11 cellular contexts compared by ENCODE assay signal in genomic region chr7:137754076-137754851, GRCh38.
DNase-seq lines count a peak whose midpoint lies in the region; ATAC-seq and TF ChIP-seq lines count a peak whose summit lies in the region.
"Had no signal": no experiment of that assay in that cellular context is flagged by ENCODE, and none has a peak within 500 bp of the region (broad histone marks: within the 10 kb centered on the region; RNA-seq: fewer than 3 reads in every experiment).

No MANE protein-coding gene starts in this region.

- no peaks in the 10 kb centered on the region for H3K9me3 ChIP-seq in HUES64 (ENCODE audit: insufficient read depth, low read depth, low read length)
- no peaks in the 10 kb centered on the region for H3K9me3 ChIP-seq in neuronal stem cell (replicated peaks in 1 of 2; ENCODE audit: control insufficient read depth in 2 of 2, insufficient read depth in 1 of 2, low read depth in 1 of 2, low read length in 2 of 2)
- H3K9me3 ChIP-seq in effector memory CD4-positive, alpha-beta T cell (ENCODE audit: control insufficient read depth, low read length): no peaks in the 10 kb centered on the region
- H3K9me3 ChIP-seq in trophoblast cell (ENCODE audit: insufficient read depth, low read depth, low read length): no peaks in the 10 kb centered on the region
- H3K9me3 ChIP-seq: right lobe of liver had no signal

- no peak overlapping the region for H3K4me3 Mint-ChIP-seq in activated naive CD8-positive, alpha-beta T cell treated with anti-CD3 and anti-CD28 coated beads, Interleukin-2, amount 50 U/mL, for 24 hours

- peaks cover 13% of the 10 kb centered on the region for H3K27me3 Mint-ChIP-seq in activated naive CD8-positive, alpha-beta T cell treated with anti-CD3 and anti-CD28 coated beads, Interleukin-2, amount 50 U/mL, for 24 hours

- no peaks in the 10 kb centered on the region for H3K79me2 ChIP-seq in trophoblast cell (ENCODE audit: control insufficient read depth, insufficient read depth, low read length, poor library complexity)

- H3K18ac ChIP-seq in neuronal stem cell (ENCODE audit: low read length): peak overlapping the region; percentile 2
- H3K18ac ChIP-seq in trophoblast cell (ENCODE audit: low read length): no peak overlapping the region

- H3K27ac ChIP-seq in HUES64 (ENCODE audit: low read depth, low read length) (no peak overlapping the region; the same call in 1 of the 2 replicates), caudate nucleus (ENCODE audit: low read depth, low read length) (no peak overlapping the region), neuronal stem cell (replicated peaks; ENCODE audit: low read length) (peak overlapping the region; percentile 6), trophoblast cell (ENCODE audit: low read depth, low read length) (no peak overlapping the region), foreskin keratinocyte (no peak overlapping the region)
- H3K27ac ChIP-seq in effector memory CD4-positive, alpha-beta T cell (ENCODE audit: insufficient read depth, low read length, poor library complexity, severe bottlenecking): no peak overlapping the region
- H3K27ac ChIP-seq: right lobe of liver had no signal

- H4K8ac ChIP-seq in neuronal stem cell (ENCODE audit: low read depth, low read length) (no peak overlapping the region), trophoblast cell (ENCODE audit: low read depth, low read length) (no peak overlapping the region)

- H3K27me3 ChIP-seq in HUES64 (ENCODE audit: insufficient read depth, low read length) (no peaks in the 10 kb centered on the region), neuronal stem cell (ENCODE audit: control insufficient read depth in 3 of 3, insufficient read depth in 3 of 3, low read depth in 1 of 3, low read length in 3 of 3) (no peaks in the 10 kb centered on the region), trophoblast cell (ENCODE audit: insufficient read depth, low read length) (no peaks in the 10 kb centered on the region), foreskin keratinocyte (peaks cover 12% of the 10 kb centered on the region)
- no peaks in the 10 kb centered on the region for H3K27me3 ChIP-seq in effector memory CD4-positive, alpha-beta T cell (replicated peaks; ENCODE audit: control insufficient read depth, insufficient read depth, low read length, poor library complexity, severe bottlenecking)
- H3K27me3 ChIP-seq: right lobe of liver had no signal

- H3K14ac ChIP-seq in neuronal stem cell (ENCODE audit: low read length): no peak overlapping the region
- H3K14ac ChIP-seq in trophoblast cell (ENCODE audit: low read length): no peak overlapping the region

- H3K79me1 ChIP-seq in neuronal stem cell (ENCODE audit: low read depth, low read length): no peaks in the 10 kb centered on the region
- H3K79me1 ChIP-seq in trophoblast cell (ENCODE audit: low read length): no peaks in the 10 kb centered on the region

- H3K36me3 Mint-ChIP-seq in activated naive CD8-positive, alpha-beta T cell treated with anti-CD3 and anti-CD28 coated beads, Interleukin-2, amount 50 U/mL, for 24 hours (ENCODE audit: low read depth): no peaks in the 10 kb centered on the region

- H4K91ac ChIP-seq in neuronal stem cell (ENCODE audit: low read depth, low read length, poor library complexity) (no peak overlapping the region), trophoblast cell (ENCODE audit: low read depth, low read length) (no peak overlapping the region)

- no peak overlapping the region for H4K12ac ChIP-seq in trophoblast cell (ENCODE audit: low read depth, low read length)

- WGBS in HUES64: 17% methylated on average over 10 of the region's 10 CpGs
- WGBS in neuronal stem cell (ENCODE audit: extremely low coverage in 2 of 2, insufficient read length in 2 of 2, insufficient replicate concordance in 1 of 2), 2 donors: no CpG with 5 or more reads among the region's 10 CpGs
- no CpG with 5 or more reads among the region's 10 CpGs for WGBS in trophoblast cell (ENCODE audit: extremely low coverage, insufficient coverage, insufficient read length)

- peak; percentile 9 for DNase-seq in Caki2 (ENCODE audit: low read depth)
- peak in 45 of 61 donors; percentile 13 to 92 (median 53) for DNase-seq in caudate nucleus (lab: John Stamatoyannopoulos, UW)
- DNase-seq in neuronal stem cell (ENCODE audit: low spot score): no peak
- DNase-seq in effector memory CD4-positive, alpha-beta T cell: no peak
- no peak for DNase-seq in trophoblast cell
- no peak for DNase-seq in activated naive CD8-positive, alpha-beta T cell treated with anti-CD3 and anti-CD28 coated beads, Interleukin-2, amount 50 U/mL, for 24 hours
- no peak for DNase-seq in foreskin keratinocyte
- DNase-seq: activated effector memory CD4-positive, alpha-beta T cell treated with Interleukin-2 at 50 U/mL for 16 hours; foreskin melanocyte; right lobe of liver had no signal

- H3K27ac Mint-ChIP-seq in activated naive CD8-positive, alpha-beta T cell treated with anti-CD3 and anti-CD28 coated beads, Interleukin-2, amount 50 U/mL, for 24 hours: no peak overlapping the region

- H3K36me3 ChIP-seq in HUES64 (ENCODE audit: insufficient read depth, low read length) (no peaks in the 10 kb centered on the region), neuronal stem cell (replicated peaks in 1 of 2; ENCODE audit: control insufficient read depth in 2 of 2, insufficient read depth in 2 of 2, low read length in 2 of 2) (no peaks in the 10 kb centered on the region), trophoblast cell (ENCODE audit: control insufficient read depth in 1 of 2, insufficient read depth in 2 of 2, low read length in 2 of 2) (no peaks in the 10 kb centered on the region)
- H3K36me3 ChIP-seq in effector memory CD4-positive, alpha-beta T cell (ENCODE audit: control insufficient read depth, insufficient read depth, low read length): no peaks in the 10 kb centered on the region
- H3K36me3 ChIP-seq: right lobe of liver had no signal

- no peaks in the 10 kb centered on the region for H3K9me3 Mint-ChIP-seq in activated naive CD8-positive, alpha-beta T cell treated with anti-CD3 and anti-CD28 coated beads, Interleukin-2, amount 50 U/mL, for 24 hours

- H2AFZ ChIP-seq in neuronal stem cell (ENCODE audit: low read length) (peak overlapping the region; percentile 71), trophoblast cell (ENCODE audit: insufficient read depth, low read length, poor library complexity) (no peak overlapping the region)

- in situ Hi-C loops in Caki2 (cut with HindIII; ENCODE audit: low pct_unique_long_range_greater_than_20kb, low sequenced_read_pairs): no loop called here

- ATAC-seq in activated naive CD8-positive, alpha-beta T cell treated with anti-CD3 and anti-CD28 coated beads, Interleukin-2, amount 50 U/mL, for 24 hours: no peak
- ATAC-seq in foreskin keratinocyte: no peak
- ATAC-seq: right lobe of liver had no signal

- H2BK12ac ChIP-seq in neuronal stem cell (ENCODE audit: low read length): no peak overlapping the region
- H2BK12ac ChIP-seq in trophoblast cell (ENCODE audit: low read length): no peak overlapping the region

- H3K4ac ChIP-seq in neuronal stem cell (ENCODE audit: low read length) (no peak overlapping the region), trophoblast cell (ENCODE audit: low read depth, low read length) (no peak overlapping the region)

- no peak overlapping the region for H2BK120ac ChIP-seq in neuronal stem cell (ENCODE audit: low read depth, low read length)
- H2BK120ac ChIP-seq in trophoblast cell (ENCODE audit: insufficient read depth, low read length, poor library complexity): no peak overlapping the region

- H2AK5ac ChIP-seq in neuronal stem cell (ENCODE audit: low read depth, low read length) (no peak overlapping the region), trophoblast cell (ENCODE audit: low read length) (no peak overlapping the region)

- H3K4me2 ChIP-seq in neuronal stem cell (ENCODE audit: insufficient read depth, low read length, poor library complexity, severe bottlenecking): peak overlapping the region; percentile 37
- no peak overlapping the region for H3K4me2 ChIP-seq in trophoblast cell (ENCODE audit: low read length)

- H3K4me1 ChIP-seq in HUES64 (ENCODE audit: insufficient read depth, low read length) (peaks cover 32% of the 10 kb centered on the region), neuronal stem cell (ENCODE audit: control insufficient read depth in 2 of 2, insufficient read depth in 1 of 2, low read depth in 1 of 2, low read length in 2 of 2) (peaks cover 17 to 19% of the 10 kb centered on the region in 2 donors), trophoblast cell (ENCODE audit: control insufficient read depth in 1 of 2, insufficient read depth in 2 of 2, low read length in 2 of 2) (no peaks in the 10 kb centered on the region), foreskin keratinocyte (no peaks in the 10 kb centered on the region)
- H3K4me1 ChIP-seq in effector memory CD4-positive, alpha-beta T cell (ENCODE audit: control insufficient read depth, insufficient read depth, low read length, poor library complexity, severe bottlenecking): no peaks in the 10 kb centered on the region
- H3K4me1 ChIP-seq: right lobe of liver had no signal

- H3K4me3 ChIP-seq in HUES64 (ENCODE audit: low read length) (peak overlapping the region; percentile 32; the same call in 1 of the 2 replicates), neuronal stem cell (ENCODE audit: low read length in 2 of 2) (peak overlapping the region in 1 of 2 donors; percentile 21), trophoblast cell (ENCODE audit: low read depth, low read length) (no peak overlapping the region)
- H3K4me3 ChIP-seq in effector memory CD4-positive, alpha-beta T cell (ENCODE audit: insufficient read depth, low read depth, low read length, poor library complexity, severe bottlenecking): no peak overlapping the region
- H3K4me3 ChIP-seq: right lobe of liver had no signal

- H2BK15ac ChIP-seq in neuronal stem cell (ENCODE audit: low read length): no peak overlapping the region

- no peak overlapping the region for H3K9ac ChIP-seq in HUES64 (ENCODE audit: low read depth, low read length)
- peak overlapping the region; percentile 44 for H3K9ac ChIP-seq in neuronal stem cell (ENCODE audit: low read depth, low read length, poor library complexity)
- no peak overlapping the region for H3K9ac ChIP-seq in trophoblast cell (ENCODE audit: low read length)

- H3K4me1 Mint-ChIP-seq in activated naive CD8-positive, alpha-beta T cell treated with anti-CD3 and anti-CD28 coated beads, Interleukin-2, amount 50 U/mL, for 24 hours: no peaks in the 10 kb centered on the region

- H2BK5ac ChIP-seq in neuronal stem cell (ENCODE audit: low read length) (no peak overlapping the region), trophoblast cell (ENCODE audit: low read depth, low read length, poor library complexity) (no peak overlapping the region)

- H3K23ac ChIP-seq in neuronal stem cell (ENCODE audit: low read depth, low read length, poor library complexity) (no peak overlapping the region), trophoblast cell (ENCODE audit: low read length) (no peak overlapping the region)

- TF ChIP-seq CTCF in foreskin keratinocyte (conservative IDR thresholded peaks at IDR 0.05): no peak

Comparison
In these comparisons a context has a peak if more than half of its experiments do, and no peak if none do; other contexts are left out.
1. DNase-seq: peak in Caki2 (single experiment) and caudate nucleus (45 of 61); none in neuronal stem cell (single experiment), effector memory CD4-positive, alpha-beta T cell (0 of 3), trophoblast cell (0 of 2), activated naive CD8-positive, alpha-beta T cell treated with anti-CD3 and anti-CD28 coated beads, Interleukin-2, amount 50 U/mL, for 24 hours (single experiment) and foreskin keratinocyte (0 of 2).